1 cellular context compared by ENCODE assay signal in the genomic region with DNA sequence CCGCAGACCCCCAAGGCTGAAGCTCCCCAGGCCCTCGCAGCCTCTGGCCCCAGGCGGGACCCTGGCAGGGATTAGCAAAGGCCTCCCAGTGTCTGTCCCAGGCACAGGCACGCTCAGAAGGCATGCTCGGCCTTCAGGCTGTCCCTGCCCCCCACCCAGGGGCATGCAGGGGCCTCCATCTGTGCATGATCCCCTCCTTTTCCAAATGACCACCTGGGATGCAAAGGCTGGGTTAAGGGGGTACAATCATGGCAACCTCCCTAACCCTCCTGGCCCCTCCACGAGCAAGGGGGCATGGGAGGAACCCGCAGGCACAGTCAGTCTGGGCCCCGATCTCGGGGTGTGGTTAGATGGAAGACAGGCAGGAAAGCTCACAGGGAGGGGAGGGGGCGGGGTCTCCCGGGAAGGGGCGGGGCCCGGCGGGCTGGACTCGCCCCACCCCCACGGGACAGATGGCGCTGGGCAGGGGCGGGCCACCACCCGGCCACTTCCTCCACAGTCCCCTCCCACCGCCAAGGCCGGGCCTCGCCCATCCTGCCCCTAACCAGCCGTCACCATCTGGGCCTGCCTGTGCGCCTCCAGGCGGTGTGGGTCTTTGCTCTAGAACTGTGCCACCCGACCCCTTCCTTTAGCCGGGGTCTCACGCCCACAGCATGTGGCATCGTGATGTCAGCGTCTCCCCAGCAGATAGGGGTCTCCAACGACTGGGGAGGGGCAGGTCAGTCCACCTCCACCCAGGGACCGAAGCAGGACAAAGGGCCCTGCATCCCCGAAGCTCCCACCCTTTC.
A peak's percentile ranks its signal among the peaks of the same experiment; 100 is the strongest.
TF ChIP-seq lines count a peak whose summit lies in the region.

No MANE protein-coding gene starts in this region.

TF ChIP-seq in H1, 55 proteins besides CTCF, POLR2A, EP300 and RAD21:
- 0 out of 4 replicates have a peak, but pooled peaks of 1 of the 2 experiments have one; percentile 30 for TF ChIP-seq HDAC2 (IDR thresholded peaks at IDR 0.05; ENCODE audit: borderline replicate concordance in 1 of 2, low read depth in 2 of 2, low read length in 2 of 2)
- TF ChIP-seq PHF8 (conservative IDR thresholded peaks at IDR 0.05; ENCODE audit: low read depth, low read length) = 0 out of 2 replicates have a peak, but pooled peaks have one; percentile 23
- TF ChIP-seq KDM5A (IDR thresholded peaks at IDR 0.05; ENCODE audit: low read length) = no peak
- peak; percentile 56 for TF ChIP-seq ASH2L (IDR thresholded peaks at IDR 0.05; ENCODE audit: low read length)
- TF ChIP-seq MAFK (IDR thresholded peaks at IDR 0.05; ENCODE audit: low read depth, low read length) = no peak
- 0 out of 2 replicates have a peak, but pooled peaks have one; percentile 5 for TF ChIP-seq TCF12 (IDR thresholded peaks at IDR 0.05; ENCODE audit: low read depth, low read length)
- TF ChIP-seq SIX5 (IDR thresholded peaks at IDR 0.05; ENCODE audit: low read depth, low read length) = no peak
- 0 out of 2 replicates have a peak, but pooled peaks have one; percentile 28 for TF ChIP-seq POLR2AphosphoS5 (IDR thresholded peaks at IDR 0.05; ENCODE audit: low read depth, low read length)
- 0 out of 2 replicates have a peak, but pooled peaks have one; percentile 21 for TF ChIP-seq TAF1 (IDR thresholded peaks at IDR 0.05; ENCODE audit: low read depth, low read length)
- no peak for TF ChIP-seq JUN (IDR thresholded peaks at IDR 0.05; ENCODE audit: low read depth, low read length)
- TF ChIP-seq SIN3A (conservative IDR thresholded peaks at IDR 0.05 in 1 of 2, IDR thresholded peaks at IDR 0.05 in 1 of 2; ENCODE audit: low read depth in 1 of 2, low read length in 2 of 2) = peak in 1 of 2 experiments; percentile 49; a peak in 1 of 4 replicates
